In genomic region chr6:95679981-95680380, GRCh38 we compare ENCODE assay signal across 7 cellular contexts.
"Had no signal": no experiment of that assay in that cellular context is flagged by ENCODE, and none has a peak within 500 bp of the region (broad histone marks: within the 10 kb centered on the region; RNA-seq: fewer than 3 reads in every experiment).

No MANE protein-coding gene starts in this region.

- H3K36me3 Mint-ChIP-seq: stimulated activated effector memory CD8-positive, alpha-beta T cell treated with anti-CD3 and anti-CD28 coated beads, Interleukin-12 subunit alpha, Interleukin-12 subunit beta, amount 100 ng/mL, for 72 hours; stimulated activated naive B cell treated with anti-CD40 and anti-IgM and Interleukin-4, amounts not matched to agents 10 μg/mL and 1 μg/mL and 100 μg/mL, for 72 hours; type B pancreatic cell had no signal

- H3K9me3 Mint-ChIP-seq: stimulated activated effector memory CD8-positive, alpha-beta T cell treated with anti-CD3 and anti-CD28 coated beads, Interleukin-12 subunit alpha, Interleukin-12 subunit beta, amount 100 ng/mL, for 72 hours; stimulated activated naive B cell treated with anti-CD40 and anti-IgM and Interleukin-4, amounts not matched to agents 10 μg/mL and 1 μg/mL and 100 μg/mL, for 72 hours; stimulated activated naive CD8-positive, alpha-beta T cell treated with anti-CD3 and anti-CD28 coated beads, Interleukin-15, amount 100 ng/mL, for 72 hours; stimulated activated naive CD8-positive, alpha-beta T cell treated with anti-CD3 and anti-CD28 coated beads, Interleukin-15, Interleukin-2, amounts not matched to agents 100 ng/mL and 50 ng/mL, for 24 hours; type B pancreatic cell had no signal

- H3K27ac Mint-ChIP-seq: stimulated activated effector memory CD8-positive, alpha-beta T cell treated with anti-CD3 and anti-CD28 coated beads, Interleukin-12 subunit alpha, Interleukin-12 subunit beta, amount 100 ng/mL, for 72 hours; stimulated activated naive B cell treated with anti-CD40 and anti-IgM and Interleukin-4, amounts not matched to agents 10 μg/mL and 1 μg/mL and 100 μg/mL, for 72 hours; stimulated activated naive CD8-positive, alpha-beta T cell treated with anti-CD3 and anti-CD28 coated beads, Interleukin-15, amount 100 ng/mL, for 72 hours; stimulated activated naive CD8-positive, alpha-beta T cell treated with anti-CD3 and anti-CD28 coated beads, Interleukin-15, Interleukin-2, amounts not matched to agents 100 ng/mL and 50 ng/mL, for 24 hours; type B pancreatic cell had no signal

- H3K4me1 Mint-ChIP-seq: stimulated activated effector memory CD8-positive, alpha-beta T cell treated with anti-CD3 and anti-CD28 coated beads, Interleukin-12 subunit alpha, Interleukin-12 subunit beta, amount 100 ng/mL, for 72 hours; stimulated activated naive B cell treated with anti-CD40 and anti-IgM and Interleukin-4, amounts not matched to agents 10 μg/mL and 1 μg/mL and 100 μg/mL, for 72 hours; stimulated activated naive CD8-positive, alpha-beta T cell treated with anti-CD3 and anti-CD28 coated beads, Interleukin-15, amount 100 ng/mL, for 72 hours had no signal

- H3K27me3 Mint-ChIP-seq: stimulated activated naive B cell treated with anti-CD40 and anti-IgM and Interleukin-4, amounts not matched to agents 10 μg/mL and 1 μg/mL and 100 μg/mL, for 72 hours; stimulated activated naive CD8-positive, alpha-beta T cell treated with anti-CD3 and anti-CD28 coated beads, Interleukin-15, amount 100 ng/mL, for 72 hours; type B pancreatic cell had no signal

- ATAC-seq: stimulated activated effector memory CD8-positive, alpha-beta T cell treated with anti-CD3 and anti-CD28 coated beads, Interleukin-12 subunit alpha, Interleukin-12 subunit beta, amount 100 ng/mL, for 72 hours; stimulated activated naive B cell treated with anti-CD40 and anti-IgM and Interleukin-4, amounts not matched to agents 10 μg/mL and 1 μg/mL and 100 μg/mL, for 72 hours; stimulated activated naive CD8-positive, alpha-beta T cell treated with anti-CD3 and anti-CD28 coated beads, Interleukin-15, amount 100 ng/mL, for 72 hours; stimulated activated naive CD8-positive, alpha-beta T cell treated with anti-CD3 and anti-CD28 coated beads, Interleukin-15, Interleukin-2, amounts not matched to agents 100 U/mL and 50 U/mL, for 24 hours; upper lobe of right lung had no signal

- H3K4me3 Mint-ChIP-seq: stimulated activated effector memory CD8-positive, alpha-beta T cell treated with anti-CD3 and anti-CD28 coated beads, Interleukin-12 subunit alpha, Interleukin-12 subunit beta, amount 100 ng/mL, for 72 hours; stimulated activated naive B cell treated with anti-CD40 and anti-IgM and Interleukin-4, amounts not matched to agents 10 μg/mL and 1 μg/mL and 100 μg/mL, for 72 hours; stimulated activated naive CD8-positive, alpha-beta T cell treated with anti-CD3 and anti-CD28 coated beads, Interleukin-15, amount 100 ng/mL, for 72 hours; stimulated activated naive CD8-positive, alpha-beta T cell treated with anti-CD3 and anti-CD28 coated beads, Interleukin-15, Interleukin-2, amounts not matched to agents 100 ng/mL and 50 ng/mL, for 24 hours; type B pancreatic cell had no signal
